ENCODE assay signal across 8 cellular contexts in genomic region chr6:166382933-166383816, GRCh38. TPM values are rescaled to one million over a fixed set of nuclear protein-coding genes. Genes with fewer than 3 reads are reported as not detected.
DNase-seq lines count a peak whose midpoint lies in the region; ATAC-seq and TF ChIP-seq lines count a peak whose summit lies in the region.

Gene MPC1, minus strand, starts transcription at chr6:166382940. Its CDS starts 64 bp downstream, at chr6:166382876.

- H3K9me3 Mint-ChIP-seq in CD14-positive monocyte, result no peaks in the 10 kb centered on the region

- intact Hi-C loops in CD14-positive monocyte (cut with micrococcal nuclease), result loop anchor here (1.0 to 10.0 kb wide), 5 partner anchors 40 to 244 kb away; partner anchors contain the start of genes RPS6KA2 (in 2 of the 2) and SFT2D1 (in 1 of the 2)

- DNase-seq in CD14-positive monocyte (ENCODE audit: low spot score) (peak; percentile 92), NCI-H748 treated with DMSO at 0.1 percent for 48 hours (lab: John Stamatoyannopoulos, UW) (peak; percentile 89), dedifferentiated amniotic fluid mesenchymal stem cell (ENCODE audit: extremely low spot score) (peak; percentile 92), left lobe of liver (ENCODE audit: low spot score) (peak; percentile 99)
- DNase-seq in activated CD4-positive, alpha-beta T cell treated with anti-CD3 and anti-CD28 coated beads, Interleukin-2, amount 50 U/mL, for 24 hours (ENCODE audit: low read depth in 1 of 2, low spot score in 1 of 2), result peak; percentile 87 to 91
- peak; percentile 94 to 95 for DNase-seq in stimulated activated CD4-positive, alpha-beta T cell treated with anti-CD3 and anti-CD28 coated beads, Interleukin-2, amount 100 ng/mL, for 24 hours

- no peaks in the 10 kb centered on the region for H3K36me3 Mint-ChIP-seq in CD14-positive monocyte

- peaks cover 23% of the 10 kb centered on the region for H3K4me1 Mint-ChIP-seq in CD14-positive monocyte

- peak; percentile 90 for ATAC-seq in GM19397 (IDR thresholded peaks at IDR 0.05; ENCODE audit: unreplicated experiment)
- peak; percentile 81 for ATAC-seq in HG03565 (IDR thresholded peaks at IDR 0.05; ENCODE audit: unreplicated experiment)
- peak; percentile 84 for ATAC-seq in left lobe of liver

- TF ChIP-seq CTCF in CD14-positive monocyte (IDR thresholded peaks at IDR 0.05), result peak; percentile 44

- H3K27ac Mint-ChIP-seq in CD14-positive monocyte, result peak within 1 kb of the TSS; percentile 88 to 95 (median 90)

- no peaks in the 10 kb centered on the region for H3K27me3 Mint-ChIP-seq in CD14-positive monocyte (ENCODE audit: low read depth in 3 of 3)

- H3K4me3 Mint-ChIP-seq in CD14-positive monocyte, result peak within 1 kb of the TSS; percentile 94 to 95

RNA-seq across cellular contexts. Expression of gene MPC1, which starts in this region (rescaled TPM):
- polyA plus RNA-seq in CD14-positive monocyte, result 100 to 1,000 TPM; 104 to 122 TPM
- total RNA-seq in left lobe of liver, result 120 TPM

Comparison
In these comparisons a context has a peak if more than half of its experiments do, and no peak if none do; other contexts are left out.
1. Peak in every context shown above with its lines: DNase-seq and ATAC-seq.